25 cellular contexts compared by ENCODE assay signal in the genomic region with DNA sequence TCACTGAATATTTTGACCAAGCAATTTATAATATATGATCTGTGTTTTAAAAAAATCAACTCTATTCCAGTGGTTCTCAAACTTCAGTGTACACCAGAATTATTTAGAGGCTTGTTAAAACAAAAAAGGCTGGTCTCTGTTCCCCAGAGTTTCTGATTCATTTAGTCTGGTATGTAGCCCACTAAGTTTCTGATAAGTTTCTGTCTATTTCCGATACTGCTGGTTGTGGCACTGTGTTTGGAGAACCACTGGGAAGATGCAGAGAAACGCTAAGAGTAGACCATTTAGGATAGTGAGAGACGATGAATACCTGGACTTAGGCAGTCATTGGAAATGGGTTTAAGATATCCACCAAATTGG.
"Had no signal": no experiment of that assay in that cellular context is flagged by ENCODE, and none has a peak within 500 bp of the region (broad histone marks: within the 10 kb centered on the region; RNA-seq: fewer than 3 reads in every experiment).

No MANE protein-coding gene starts in this region.

- H3K9me3 ChIP-seq: mucosa of descending colon, neutrophil, psoas muscle, sigmoid colon, spleen, testis, tibial nerve, upper lobe of left lung had no signal

- DNase-seq: dorsolateral prefrontal cortex; effector CD4-positive, alpha-beta T cell; foreskin melanocyte; left ventricle myocardium superior; mucosa of descending colon; naive B cell; posterior cingulate gyrus; psoas muscle; right cardiac atrium; sigmoid colon; spleen; stimulated activated CD4-positive, alpha-beta T cell treated with anti-CD3 and anti-CD28 coated beads, Interleukin-4, amount 100 ng/mL, for 4 hours; stimulated activated naive CD8-positive, alpha-beta T cell treated with anti-CD3 and anti-CD28 coated beads, Interleukin-15, Interleukin-2, amounts not matched to agents 100 U/mL and 50 U/mL, for 24 hours; substantia nigra; testis; upper lobe of left lung had no signal

- H3K27ac ChIP-seq: dorsolateral prefrontal cortex, neutrophil, psoas muscle, spleen, testis, tibial nerve, upper lobe of left lung had no signal

- H3K4me1 ChIP-seq: psoas muscle, spleen, testis, tibial nerve, upper lobe of left lung had no signal

- H3K4me1 Mint-ChIP-seq: central memory CD8-positive, alpha-beta T cell; memory B cell; naive B cell had no signal

- H3K4me3 Mint-ChIP-seq: central memory CD8-positive, alpha-beta T cell; memory B cell; mesothelial cell of epicardium; naive B cell; natural killer cell treated with Interleukin-12 subunit alpha and Interleukin-12 subunit beta and Interleukin-15 and Interleukin-18, amount 100 ng/mL, for 72 hours; neural crest cell; stimulated activated memory B cell treated with anti-CD40 and anti-IgM and Interleukin-4, amounts not matched to agents 10 μg/mL and 1 μg/mL and 100 μg/mL, for 72 hours had no signal

- H3K27ac Mint-ChIP-seq: memory B cell; mesothelial cell of epicardium; naive B cell; natural killer cell treated with Interleukin-12 subunit alpha and Interleukin-12 subunit beta and Interleukin-15 and Interleukin-18, amount 100 ng/mL, for 72 hours had no signal

- H3K36me3 Mint-ChIP-seq: memory B cell; mesothelial cell of epicardium; naive B cell; natural killer cell treated with Interleukin-12 subunit alpha and Interleukin-12 subunit beta and Interleukin-15 and Interleukin-18, amount 100 ng/mL, for 72 hours; stimulated activated memory B cell treated with anti-CD40 and anti-IgM and Interleukin-4, amounts not matched to agents 10 μg/mL and 1 μg/mL and 100 μg/mL, for 72 hours had no signal

- ATAC-seq: left ventricle myocardium superior; mucosa of descending colon; natural killer cell treated with Interleukin-12 subunit alpha and Interleukin-12 subunit beta and Interleukin-15 and Interleukin-18, amount 100 ng/mL, for 72 hours; psoas muscle; right cardiac atrium; stimulated activated naive CD8-positive, alpha-beta T cell treated with anti-CD3 and anti-CD28 coated beads, Interleukin-15, Interleukin-2, amounts not matched to agents 100 U/mL and 50 U/mL, for 24 hours had no signal

- H3K4me3 ChIP-seq: dorsolateral prefrontal cortex, lung, mucosa of descending colon, psoas muscle, sigmoid colon, spleen, testis, tibial nerve, upper lobe of left lung had no signal

- H3K36me3 ChIP-seq: neutrophil, sigmoid colon, spleen, tibial nerve, upper lobe of left lung had no signal

- H3K27me3 ChIP-seq: neutrophil, sigmoid colon, spleen, testis, tibial nerve, upper lobe of left lung had no signal

- H3K9me3 Mint-ChIP-seq: memory B cell; mesothelial cell of epicardium; naive B cell; neural crest cell; stimulated activated memory B cell treated with anti-CD40 and anti-IgM and Interleukin-4, amounts not matched to agents 10 μg/mL and 1 μg/mL and 100 μg/mL, for 72 hours had no signal

- H3K27me3 Mint-ChIP-seq: central memory CD8-positive, alpha-beta T cell; memory B cell; naive B cell; natural killer cell treated with Interleukin-12 subunit alpha and Interleukin-12 subunit beta and Interleukin-15 and Interleukin-18, amount 100 ng/mL, for 72 hours; stimulated activated memory B cell treated with anti-CD40 and anti-IgM and Interleukin-4, amounts not matched to agents 10 μg/mL and 1 μg/mL and 100 μg/mL, for 72 hours had no signal
